21 cellular contexts compared by ENCODE assay signal in the genomic region with DNA sequence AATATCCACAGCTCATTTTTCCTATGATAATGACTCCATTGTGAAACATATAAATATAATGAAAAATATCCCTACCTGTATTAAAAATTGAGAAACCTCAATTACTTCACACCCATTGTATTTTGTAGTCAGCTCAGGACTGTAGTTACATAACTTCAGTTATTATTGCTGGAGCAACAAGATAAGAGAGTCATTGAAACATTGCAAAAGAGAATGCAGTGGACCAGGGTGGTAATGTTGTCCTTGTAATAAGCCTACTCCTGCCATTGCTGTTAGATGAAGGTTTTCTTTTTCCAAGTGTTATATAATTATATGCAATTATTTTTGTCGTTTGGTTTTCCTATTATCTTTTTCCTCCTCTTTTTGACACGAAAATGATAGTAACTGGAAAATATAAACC.
DNase-seq lines count a peak whose midpoint lies in the region; ATAC-seq, FAIRE-seq and TF ChIP-seq lines count a peak whose summit lies in the region.
"Had no signal": no experiment of that assay in that cellular context is flagged by ENCODE, and none has a peak within 500 bp of the region (broad histone marks: within the 10 kb centered on the region; RNA-seq: fewer than 3 reads in every experiment).

No MANE protein-coding gene starts in this region.

- H3K36me3 ChIP-seq in GM23248 (ENCODE audit: low read depth), result no peaks in the 10 kb centered on the region
- no peaks in the 10 kb centered on the region for H3K36me3 ChIP-seq in PC-3 (ENCODE audit: low read depth, low read length)
- H3K36me3 ChIP-seq in endothelial cell of umbilical vein (ENCODE audit: control insufficient read depth in 2 of 2, extremely low read depth in 1 of 2, insufficient read depth in 2 of 2, low read length in 2 of 2), result peaks cover 0 to 2% of the 10 kb centered on the region in 2 experiments
- no peaks in the 10 kb centered on the region for H3K36me3 ChIP-seq in mesenchymal stem cell (ENCODE audit: control insufficient read depth in 1 of 2, insufficient read depth in 2 of 2, low read depth in 1 of 2, low read length in 2 of 2)
- no peaks in the 10 kb centered on the region for H3K36me3 ChIP-seq in prostate gland
- H3K36me3 ChIP-seq: suprapubic skin had no signal

- H3K79me1 ChIP-seq in mesenchymal stem cell (replicated peaks; ENCODE audit: low read length, poor library complexity, severe bottlenecking), result no peaks in the 10 kb centered on the region

- H3K27me3 ChIP-seq in GM23248 (replicated peaks; ENCODE audit: insufficient read depth) (no peaks in the 10 kb centered on the region), PC-3 (ENCODE audit: low read length) (no peaks in the 10 kb centered on the region), endothelial cell of umbilical vein (ENCODE audit: control insufficient read depth in 2 of 2, insufficient read depth in 2 of 2, low read length in 2 of 2) (no peaks in the 10 kb centered on the region), mesenchymal stem cell (ENCODE audit: control insufficient read depth in 1 of 2, insufficient read depth in 1 of 2, low read length in 2 of 2) (no peaks in the 10 kb centered on the region), prostate gland (replicated peaks; ENCODE audit: insufficient read depth) (peaks cover 2% of the 10 kb centered on the region)
- H3K27me3 ChIP-seq: suprapubic skin had no signal

- no peak overlapping the region for H2BK15ac ChIP-seq in mesenchymal stem cell (ENCODE audit: low read depth, poor library complexity, severe bottlenecking)

- CTCF ChIA-PET in PC-3 (lab: Charles Lee), result interaction anchor here (0.6 kb wide), 1 partner anchor 446 kb away, joined by 3 read pairs; no protein-coding TSS in a partner anchor
- CTCF ChIA-PET in endothelial cell of umbilical vein (lab: Charles Lee), result interaction anchor here (0.7 to 1.7 kb wide), 7 partner anchors 12 to 516 kb away, joined by 3 to 7 read pairs (median 4); no protein-coding TSS in a partner anchor

- intact Hi-C loops in PC-3 (cut with micrococcal nuclease) (loop anchor here (5.0 to 10.0 kb wide), 4 partner anchors 135 to 515 kb away; no protein-coding TSS in a partner anchor), endothelial cell of umbilical vein (cut with micrococcal nuclease) (no loop called here), prostate gland (cut with DNase I) (no loop called here)

- BruUV-seq in PC-3 (replicated peaks; lab: Mats Ljungman, UMichigan) (no TSS peak), endothelial cell of umbilical vein (replicated peaks; lab: Mats Ljungman, UMichigan) (no TSS peak)

- DNase-seq in GM23248 (peak; percentile 28), PC-3 (no peak), endothelial cell of umbilical vein (ENCODE audit: low read depth, low spot score) (peak; percentile 64), mesenchymal stem cell (no peak), globus pallidus (ENCODE audit: low spot score) (no peak), prostate gland (ENCODE audit: low spot score) (no peak)
- no peak for DNase-seq in stimulated activated CD4-positive, alpha-beta T cell treated with anti-CD3 and anti-CD28 coated beads, Interleukin-2, amount 100 ng/mL, for 48 hours
- DNase-seq: activated CD4-positive, alpha-beta T cell treated with anti-CD3 and anti-CD28 coated beads, Interleukin-2, amount 10 ng/mL, durations not matched to agents 24 days and 14 days; activated naive CD4-positive, alpha-beta T cell treated with anti-CD3 and anti-CD28 coated beads, Interleukin-2, amount 10 ng/mL, durations not matched to agents 7 days and 5 days; cerebellar nuclear complex; Karpas-422; midbrain; NCI-H1436 treated with DMSO at 0.1 percent for 48 hours; NCI-H510A; stimulated activated CD4-positive, alpha-beta T cell treated with anti-CD3 and anti-CD28 coated beads, Interleukin-4, amount 100 ng/mL, for 4 hours had no signal

- H3K23ac ChIP-seq in mesenchymal stem cell (ENCODE audit: low read length in 2 of 2), result no peak overlapping the region

- no peak overlapping the region for H2BK5ac ChIP-seq in mesenchymal stem cell (ENCODE audit: low read depth, low read length, poor library complexity, severe bottlenecking)

- no peak overlapping the region for H3K14ac ChIP-seq in mesenchymal stem cell (ENCODE audit: low read length in 2 of 2)

- POLR2A ChIA-PET in PC-3 (lab: Charles Lee; ENCODE audit: unreplicated experiment), result interaction anchor here (0.5 kb wide), 1 partner anchor 524 kb away, joined by 23 read pairs; no protein-coding TSS in a partner anchor
- POLR2A ChIA-PET in endothelial cell of umbilical vein (lab: Charles Lee), result interaction anchor here (2.4 kb wide), 1 partner anchor 519 kb away, joined by 9 read pairs; the partner anchor contains the start of gene SOX4

- H3K4me2 ChIP-seq in GM23248 (ENCODE audit: unreplicated experiment) (peak overlapping the region; percentile 29), PC-3 (ENCODE audit: low read length) (peak overlapping the region; percentile 60), endothelial cell of umbilical vein (ENCODE audit: insufficient read depth, low read length) (peak overlapping the region; percentile 35), mesenchymal stem cell (ENCODE audit: low read length, poor library complexity, severe bottlenecking) (no peak overlapping the region)

- H2BK120ac ChIP-seq in mesenchymal stem cell (ENCODE audit: low read depth, low read length), result no peak overlapping the region

- no peaks in the 10 kb centered on the region for H3K79me2 ChIP-seq in GM23248 (ENCODE audit: insufficient read depth)
- H3K79me2 ChIP-seq in PC-3 (ENCODE audit: low read length), result no peaks in the 10 kb centered on the region
- H3K79me2 ChIP-seq in endothelial cell of umbilical vein (ENCODE audit: control insufficient read depth, insufficient read depth, low read length), result no peaks in the 10 kb centered on the region

- in situ Hi-C loops in GM23248 (cut with MboI), result no loop called here

- no peak overlapping the region for H2AFZ ChIP-seq in GM23248
- H2AFZ ChIP-seq in PC-3 (ENCODE audit: low read length), result no peak overlapping the region
- H2AFZ ChIP-seq in endothelial cell of umbilical vein (ENCODE audit: low read depth, low read length), result no peak overlapping the region
- no peak overlapping the region for H2AFZ ChIP-seq in mesenchymal stem cell (ENCODE audit: low read depth, low read length)

- H3K9me1 ChIP-seq in endothelial cell of umbilical vein (replicated peaks; ENCODE audit: control insufficient read depth, extremely low read depth, insufficient read depth, low read length), result no peaks in the 10 kb centered on the region

- TF ChIP-seq POLR2A in endothelial cell of umbilical vein (IDR thresholded peaks at IDR 0.05; ENCODE audit: low read depth, low read length) (no peak), prostate gland (IDR thresholded peaks at IDR 0.05) (no peak)

- peak overlapping the region; percentile 8; the same call in 1 of the 2 replicates for H3K9ac ChIP-seq in GM23248
- peak overlapping the region; percentile 81 for H3K9ac ChIP-seq in PC-3 (ENCODE audit: low read length)
- H3K9ac ChIP-seq in endothelial cell of umbilical vein (replicated peaks; ENCODE audit: extremely low read depth, insufficient read depth, low read length), result peak overlapping the region; percentile 32
- H3K9ac ChIP-seq in mesenchymal stem cell (ENCODE audit: low read length), result peak overlapping the region; percentile 56

- H3K9me2 ChIP-seq in GM23248 (ENCODE audit: insufficient read depth) (no peaks in the 10 kb centered on the region), PC-3 (replicated peaks; ENCODE audit: low read length) (no peaks in the 10 kb centered on the region)

- ATAC-seq in PC-3, result no peak
- ATAC-seq in GM21619 (IDR thresholded peaks at IDR 0.05; ENCODE audit: unreplicated experiment), result no peak

- H3K27ac ChIP-seq in GM23248, result peak overlapping the region; percentile 67
- H3K27ac ChIP-seq in PC-3 (ENCODE audit: low read length), result peak overlapping the region; percentile 97
- H3K27ac ChIP-seq in endothelial cell of umbilical vein (ENCODE audit: insufficient read depth, low read depth, low read length), result peak overlapping the region; percentile 75
- H3K27ac ChIP-seq in mesenchymal stem cell (ENCODE audit: low read length, poor library complexity, severe bottlenecking), result no peak overlapping the region
- no peak overlapping the region for H3K27ac ChIP-seq in prostate gland
- H3K27ac ChIP-seq: SK-N-MC, suprapubic skin had no signal

- no peak overlapping the region for H2BK12ac ChIP-seq in mesenchymal stem cell (ENCODE audit: low read length in 2 of 2)

- H4K91ac ChIP-seq in mesenchymal stem cell (ENCODE audit: low read length), result no peak overlapping the region

- peaks cover 19% of the 10 kb centered on the region for H3F3A ChIP-seq in GM23248 (ENCODE audit: insufficient read depth)
- no peaks in the 10 kb centered on the region for H3F3A ChIP-seq in PC-3 (ENCODE audit: low read length, unreplicated experiment)

- no peak overlapping the region for H2AK5ac ChIP-seq in mesenchymal stem cell (ENCODE audit: low read length, severe bottlenecking)

- dilution Hi-C loops in endothelial cell of umbilical vein (cut with MboI; ENCODE audit: extremely low pct_ligation_motif_present, low sequenced_read_pairs), result no loop called here

- H3K18ac ChIP-seq in mesenchymal stem cell (ENCODE audit: low read depth in 1 of 2, low read length in 2 of 2), result no peak overlapping the region

- H3K9me3 ChIP-seq in GM23248 (ENCODE audit: low read depth), result no peaks in the 10 kb centered on the region
- H3K9me3 ChIP-seq in PC-3 (ENCODE audit: low read length), result no peaks in the 10 kb centered on the region
- no peaks in the 10 kb centered on the region for H3K9me3 ChIP-seq in endothelial cell of umbilical vein (replicated peaks; ENCODE audit: control insufficient read depth, insufficient read depth, low read length)
- H3K9me3 ChIP-seq in mesenchymal stem cell (ENCODE audit: control insufficient read depth, low read length), result no peaks in the 10 kb centered on the region
- no peaks in the 10 kb centered on the region for H3K9me3 ChIP-seq in prostate gland
- H3K9me3 ChIP-seq: suprapubic skin had no signal

- FAIRE-seq in endothelial cell of umbilical vein (lab: Jason Lieb, UNC), result no peak
- FAIRE-seq: G401.6, GM12891, TTC549 had no signal

- H3K4me1 ChIP-seq in GM23248 (ENCODE audit: insufficient read depth), result peaks cover 14% of the 10 kb centered on the region
- H3K4me1 ChIP-seq in PC-3 (ENCODE audit: insufficient read depth, low read length), result peaks cover 20% of the 10 kb centered on the region
- H3K4me1 ChIP-seq in endothelial cell of umbilical vein (ENCODE audit: control insufficient read depth, extremely low read depth, insufficient read depth, low read length), result peaks cover 21% of the 10 kb centered on the region
- peaks cover 5% of the 10 kb centered on the region for H3K4me1 ChIP-seq in mesenchymal stem cell (ENCODE audit: control insufficient read depth, insufficient read depth, low read depth, low read length)
- no peaks in the 10 kb centered on the region for H3K4me1 ChIP-seq in prostate gland (replicated peaks)
- H3K4me1 ChIP-seq: suprapubic skin had no signal

- H4K20me1 ChIP-seq in GM23248 (ENCODE audit: insufficient read depth), result no peaks in the 10 kb centered on the region
- H4K20me1 ChIP-seq in PC-3 (ENCODE audit: low read length), result no peaks in the 10 kb centered on the region
- H4K20me1 ChIP-seq in endothelial cell of umbilical vein (replicated peaks; ENCODE audit: control insufficient read depth, extremely low read depth, insufficient read depth, low read length), result no peaks in the 10 kb centered on the region

- no peak overlapping the region for H3K4ac ChIP-seq in mesenchymal stem cell (ENCODE audit: low read depth in 1 of 2, low read length in 2 of 2)

- H3K4me3 ChIP-seq in GM23248, result no peak overlapping the region
- H3K4me3 ChIP-seq in PC-3 (ENCODE audit: low read length), result no peak overlapping the region
- no peak overlapping the region for H3K4me3 ChIP-seq in endothelial cell of umbilical vein (replicated peaks in 1 of 3; ENCODE audit: insufficient read depth in 1 of 3, low read depth in 1 of 3, low read length in 3 of 3)
- H3K4me3 ChIP-seq in mesenchymal stem cell (ENCODE audit: insufficient read depth in 1 of 2, low read depth in 1 of 2, low read length in 2 of 2), result peak overlapping the region in 1 of 2 experiments; percentile 13
- H3K4me3 ChIP-seq in prostate gland, result no peak overlapping the region
- H3K4me3 ChIP-seq: SK-N-MC, suprapubic skin had no signal

- WGBS in GM23248 (ENCODE audit: low coverage in 1 of 2, low lambda C conversion rate in 2 of 2, missing lambda C conversion rate in 2 of 2), 2 experiments, result 90 to 95% methylated on average over 2 of the region's 2 CpGs
- no CpG with 5 or more reads among the region's 2 CpGs for WGBS in mesenchymal stem cell
- WGBS in prostate gland, result 80% methylated on average over 2 of the region's 2 CpGs

- H4K8ac ChIP-seq in mesenchymal stem cell (ENCODE audit: low read length), result no peak overlapping the region

- TF ChIP-seq CTCF in PC-3 (conservative IDR thresholded peaks at IDR 0.05; ENCODE audit: low read depth, low read length) (no peak), endothelial cell of umbilical vein (IDR thresholded peaks at IDR 0.05; ENCODE audit: extremely low read depth in 1 of 2, insufficient read depth in 1 of 2, low read depth in 1 of 2, low read length in 2 of 2) (no peak), prostate gland (IDR thresholded peaks at IDR 0.05) (no peak)

Comparison
In these comparisons a context has a peak if more than half of its experiments do, and no peak if none do; other contexts are left out.
1. DNase-seq: peak in GM23248 (single experiment) and endothelial cell of umbilical vein (single experiment); none in PC-3 (single experiment), mesenchymal stem cell (single experiment), globus pallidus (single experiment), stimulated activated CD4-positive, alpha-beta T cell treated with anti-CD3 and anti-CD28 coated beads, Interleukin-2, amount 100 ng/mL, for 48 hours (0 of 2) and prostate gland (single experiment).
2. H3K27ac ChIP-seq: peak in GM23248 (single experiment), PC-3 (single experiment) and endothelial cell of umbilical vein (single experiment); none in mesenchymal stem cell (single experiment) and prostate gland (0 of 2).
3. H3K9ac ChIP-seq: peak in every context shown above with its lines; median percentile 81 in PC-3; 56 in mesenchymal stem cell; 32 in endothelial cell of umbilical vein; 8 in GM23248.